Comparison of ENCODE assay signal across 1 cellular context in the genomic region with DNA sequence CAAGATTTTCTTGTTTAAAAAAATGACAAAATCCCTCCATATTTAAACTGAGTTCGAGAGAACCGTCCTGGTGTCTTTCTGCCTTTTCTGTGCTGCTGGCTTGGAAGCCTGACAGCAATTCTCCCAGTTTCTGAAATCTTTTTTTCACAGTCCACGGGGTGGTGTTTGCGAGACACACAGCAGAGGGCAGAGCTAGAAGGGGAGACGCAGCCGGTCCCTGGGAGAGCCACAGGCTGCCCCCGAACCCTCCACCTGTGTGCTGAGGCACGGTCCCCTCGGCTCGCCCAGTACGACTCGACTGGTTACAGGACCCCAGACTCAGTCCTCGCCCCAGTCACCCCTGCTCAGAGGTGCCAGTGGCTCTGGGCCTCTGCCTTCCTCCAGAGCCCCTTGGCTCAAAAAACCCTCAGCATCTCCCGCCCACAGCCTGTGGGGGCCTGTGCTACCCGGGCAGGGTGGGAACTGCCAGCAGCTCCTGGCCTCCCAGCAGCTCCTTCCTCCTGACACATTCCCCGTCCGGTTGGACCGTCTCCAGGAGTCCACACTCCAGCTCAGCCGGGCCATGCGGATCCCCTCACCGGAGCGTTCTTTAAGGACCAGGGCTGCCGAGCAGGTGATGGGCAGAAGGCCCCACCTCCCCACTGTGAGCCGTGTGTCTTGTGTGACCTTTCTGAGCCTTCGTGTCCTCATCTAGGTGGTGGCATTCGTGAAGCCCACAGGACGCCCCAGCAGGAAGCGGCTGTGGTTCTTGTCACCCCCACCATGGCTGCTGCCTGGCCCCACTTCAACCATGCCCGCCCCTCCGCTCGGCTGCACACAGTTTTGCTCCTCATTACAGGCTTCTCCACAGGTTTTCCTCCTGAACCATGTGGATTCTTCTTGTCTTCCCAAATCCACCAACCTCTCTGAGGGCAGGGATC.
TF ChIP-seq lines count a peak whose summit lies in the region.

No MANE protein-coding gene starts in this region.

TF ChIP-seq in HCT116, 20 proteins besides CTCF, POLR2A, EP300 and RAD21 (continued from another document):
- TF ChIP-seq, protein P1, sequence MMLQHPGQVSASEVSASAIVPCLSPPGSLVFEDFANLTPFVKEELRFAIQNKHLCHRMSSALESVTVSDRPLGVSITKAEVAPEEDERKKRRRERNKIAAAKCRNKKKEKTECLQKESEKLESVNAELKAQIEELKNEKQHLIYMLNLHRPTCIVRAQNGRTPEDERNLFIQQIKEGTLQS (IDR thresholded peaks at IDR 0.05), result no peak
- TF ChIP-seq ZNF274 (IDR thresholded peaks at IDR 0.05; ENCODE audit: low read depth, low read length) (no peak), ZFX (IDR thresholded peaks at IDR 0.05) (no peak), YY1 (IDR thresholded peaks at IDR 0.05; ENCODE audit: extremely low read depth, insufficient replicate concordance, low read depth, low read length) (no peak), SP1 (IDR thresholded peaks at IDR 0.05; ENCODE audit: low read depth) (no peak), SIN3A (IDR thresholded peaks at IDR 0.05; ENCODE audit: low read depth) (no peak), FOSL1 (IDR thresholded peaks at IDR 0.05; ENCODE audit: low read depth) (no peak), SRF (IDR thresholded peaks at IDR 0.05; ENCODE audit: low read depth) (no peak)
- TF ChIP-seq, protein P2, sequence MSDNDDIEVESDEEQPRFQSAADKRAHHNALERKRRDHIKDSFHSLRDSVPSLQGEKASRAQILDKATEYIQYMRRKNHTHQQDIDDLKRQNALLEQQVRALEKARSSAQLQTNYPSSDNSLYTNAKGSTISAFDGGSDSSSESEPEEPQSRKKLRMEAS (IDR thresholded peaks at IDR 0.05), result no peak
